In the genomic region with DNA sequence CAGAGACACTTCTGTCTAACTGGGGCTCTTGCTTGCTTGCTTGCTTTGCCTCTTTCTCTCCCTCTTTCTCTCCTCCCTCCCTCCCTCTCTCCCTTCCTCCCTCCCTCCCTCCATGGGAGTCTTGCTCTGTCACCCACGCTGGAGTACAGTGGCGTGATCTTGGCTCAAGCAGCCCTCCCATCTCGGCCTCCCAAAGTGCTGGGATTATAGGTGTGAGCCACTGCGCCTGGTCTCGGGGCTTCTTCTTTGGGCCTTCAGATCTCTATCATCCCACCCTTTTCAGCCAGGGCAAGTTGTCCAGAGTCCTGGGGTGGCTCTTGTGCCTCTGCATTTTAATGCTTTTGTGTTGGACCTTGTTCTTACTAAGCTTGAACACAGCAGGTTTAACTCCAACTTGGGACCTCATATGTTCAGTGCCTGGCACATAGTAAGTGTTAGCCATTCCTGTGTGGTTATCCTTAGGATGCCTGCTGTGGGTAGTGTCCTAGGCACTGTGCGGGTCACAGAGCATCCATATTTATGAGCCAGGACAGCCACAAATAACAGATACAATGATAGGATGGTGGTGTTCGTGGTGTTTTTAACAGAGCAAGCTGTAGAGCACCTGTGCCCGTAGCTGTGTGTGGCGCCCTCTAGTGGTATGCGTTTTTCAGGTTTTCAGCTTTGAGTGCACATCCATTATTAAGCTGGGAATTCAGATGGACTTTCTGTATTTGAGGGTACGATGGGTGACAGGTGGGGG, we compare ENCODE assay signal across 1 cellular context.
TF ChIP-seq lines count a peak whose summit lies in the region.

No MANE protein-coding gene starts in this region.

TF ChIP-seq in HEK293, 187 proteins besides CTCF, POLR2A, EP300 and RAD21 (continued from another document):
- TF ChIP-seq, protein P1, sequence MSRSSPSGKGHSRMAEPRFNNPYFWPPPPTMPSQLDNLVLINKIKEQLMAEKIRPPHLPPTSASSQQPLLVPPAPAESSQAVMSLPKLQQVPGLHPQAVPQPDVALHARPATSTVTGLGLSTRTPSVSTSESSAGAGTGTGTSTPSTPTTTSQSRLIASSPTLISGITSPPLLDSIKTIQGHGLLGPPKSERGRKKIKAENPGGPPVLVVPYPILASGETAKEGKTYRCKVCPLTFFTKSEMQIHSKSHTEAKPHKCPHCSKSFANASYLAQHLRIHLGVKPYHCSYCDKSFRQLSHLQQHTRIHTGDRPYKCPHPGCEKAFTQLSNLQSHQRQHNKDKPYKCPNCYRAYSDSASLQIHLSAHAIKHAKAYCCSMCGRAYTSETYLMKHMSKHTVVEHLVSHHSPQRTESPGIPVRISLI (tag by site-specific recombination; IDR thresholded peaks at IDR 0.05), result no peak
- TF ChIP-seq ZNF416 (tag by site-specific recombination; IDR thresholded peaks at IDR 0.05) (no peak), WT1 (tag by site-specific recombination; IDR thresholded peaks at IDR 0.05) (no peak), ZNF623 (tag by site-specific recombination; IDR thresholded peaks at IDR 0.05) (no peak), ZFP37 (tag by site-specific recombination; IDR thresholded peaks at IDR 0.05) (no peak), SCRT1 (tag by site-specific recombination; IDR thresholded peaks at IDR 0.05; ENCODE audit: borderline replicate concordance) (peak; percentile 46; the same call in 1 of the 2 replicates), ZNF654 (tag by site-specific recombination; IDR thresholded peaks at IDR 0.05; ENCODE audit: low read depth) (peak; percentile 50), ZNF473 (tag by site-specific recombination; IDR thresholded peaks at IDR 0.05) (no peak), ZNF211 (tag by site-specific recombination; IDR thresholded peaks at IDR 0.05; ENCODE audit: low read depth) (no peak), ZBTB17 (tag by site-specific recombination; IDR thresholded peaks at IDR 0.05) (peak; percentile 55; the same call in 1 of the 2 replicates)
